1 cellular context compared by ENCODE assay signal in genomic region chr16:57341062-57341440, GRCh38.
TF ChIP-seq lines count a peak whose summit lies in the region.

No MANE protein-coding gene starts in this region.

TF ChIP-seq in HepG2, 621 proteins besides CTCF, POLR2A, EP300 and RAD21:
- TF ChIP-seq PRDM15 (CRISPR knock-in tag; IDR thresholded peaks at IDR 0.05) (no peak), ZNF704 (CRISPR knock-in tag; IDR thresholded peaks at IDR 0.05; ENCODE audit: borderline replicate concordance) (no peak), ZNF614 (CRISPR knock-in tag; IDR thresholded peaks at IDR 0.05; ENCODE audit: borderline replicate concordance) (no peak), ATRX (CRISPR knock-in tag; IDR thresholded peaks at IDR 0.05; ENCODE audit: borderline replicate concordance) (no peak)
